1 cellular context compared by ENCODE assay signal in the genomic region with DNA sequence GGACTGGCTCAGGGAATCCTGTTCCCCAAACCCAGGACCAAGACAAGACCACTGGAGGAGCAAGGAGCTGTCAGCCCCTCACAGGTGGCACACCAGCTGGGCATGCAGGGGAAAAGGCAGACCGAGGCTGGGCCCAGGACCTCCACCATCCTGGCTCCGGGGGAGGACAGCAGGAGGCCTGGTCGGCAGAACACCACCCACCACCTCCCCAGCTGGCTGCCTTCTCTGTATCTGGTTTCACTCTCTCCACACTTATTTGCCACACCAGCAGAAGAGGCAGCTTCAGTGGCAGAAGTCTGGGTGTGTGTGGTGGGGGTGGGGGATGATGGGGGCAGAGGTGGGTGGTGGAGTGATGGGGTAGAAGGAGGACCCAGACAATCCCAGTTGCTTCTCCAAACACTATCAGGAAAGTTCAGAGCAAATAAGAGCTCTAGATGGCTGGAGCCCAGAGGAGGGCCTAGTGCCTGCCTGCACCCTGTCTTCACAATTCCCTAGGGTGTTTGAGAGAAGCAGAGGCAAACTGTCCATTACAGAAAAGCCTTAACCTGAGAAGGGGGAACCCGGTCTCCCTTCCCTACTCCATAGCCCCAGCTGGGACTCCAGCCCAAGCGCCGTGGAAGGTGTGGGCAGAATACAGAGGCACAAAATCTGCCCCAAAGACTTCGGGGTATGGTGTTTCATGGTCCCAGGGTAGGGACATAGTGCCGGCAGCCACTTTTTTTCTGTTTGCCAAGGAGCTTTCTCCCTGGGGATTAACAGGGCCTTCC.
A peak's percentile ranks its signal among the peaks of the same experiment; 100 is the strongest.
TF ChIP-seq lines count a peak whose summit lies in the region.

No MANE protein-coding gene starts in this region.

TF ChIP-seq in SK-N-SH, 30 proteins besides CTCF, POLR2A, EP300 and RAD21 (continued from another document):
- TF ChIP-seq, protein P1, sequence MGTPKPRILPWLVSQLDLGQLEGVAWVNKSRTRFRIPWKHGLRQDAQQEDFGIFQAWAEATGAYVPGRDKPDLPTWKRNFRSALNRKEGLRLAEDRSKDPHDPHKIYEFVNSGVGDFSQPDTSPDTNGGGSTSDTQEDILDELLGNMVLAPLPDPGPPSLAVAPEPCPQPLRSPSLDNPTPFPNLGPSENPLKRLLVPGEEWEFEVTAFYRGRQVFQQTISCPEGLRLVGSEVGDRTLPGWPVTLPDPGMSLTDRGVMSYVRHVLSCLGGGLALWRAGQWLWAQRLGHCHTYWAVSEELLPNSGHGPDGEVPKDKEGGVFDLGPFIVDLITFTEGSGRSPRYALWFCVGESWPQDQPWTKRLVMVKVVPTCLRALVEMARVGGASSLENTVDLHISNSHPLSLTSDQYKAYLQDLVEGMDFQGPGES (IDR thresholded peaks at IDR 0.05; ENCODE audit: low read depth, low read length): no peak
- TF ChIP-seq FOXM1 (IDR thresholded peaks at IDR 0.05; ENCODE audit: low read depth): no peak
- TF ChIP-seq EZH2phosphoT487 (IDR thresholded peaks at IDR 0.05; ENCODE audit: borderline replicate concordance, low read depth): no peak
- peak; percentile 48; the same call in 1 of the 2 replicates for TF ChIP-seq RCOR1 (IDR thresholded peaks at IDR 0.05; ENCODE audit: low read length)
- TF ChIP-seq GABPA (IDR thresholded peaks at IDR 0.05; ENCODE audit: low read depth): no peak
- TF ChIP-seq FOXJ3 (CRISPR knock-in tag; IDR thresholded peaks at IDR 0.05): no peak
- no peak for TF ChIP-seq MEF2A (IDR thresholded peaks at IDR 0.05; ENCODE audit: borderline replicate concordance, low read depth)
- no peak for TF ChIP-seq JUND (IDR thresholded peaks at IDR 0.05)
- no peak for TF ChIP-seq GATA2 (CRISPR knock-in tag; IDR thresholded peaks at IDR 0.05)
- no peak for TF ChIP-seq RFX5 (IDR thresholded peaks at IDR 0.05; ENCODE audit: low read length)
- no peak for TF ChIP-seq NRF1 (IDR thresholded peaks at IDR 0.05; ENCODE audit: low read depth, low read length)
- TF ChIP-seq FOSL2 (IDR thresholded peaks at IDR 0.05; ENCODE audit: borderline replicate concordance, low read depth): no peak
- TF ChIP-seq TAF1 (IDR thresholded peaks at IDR 0.05; ENCODE audit: borderline replicate concordance, low read depth, low read length): no peak
- TF ChIP-seq, protein P2, sequence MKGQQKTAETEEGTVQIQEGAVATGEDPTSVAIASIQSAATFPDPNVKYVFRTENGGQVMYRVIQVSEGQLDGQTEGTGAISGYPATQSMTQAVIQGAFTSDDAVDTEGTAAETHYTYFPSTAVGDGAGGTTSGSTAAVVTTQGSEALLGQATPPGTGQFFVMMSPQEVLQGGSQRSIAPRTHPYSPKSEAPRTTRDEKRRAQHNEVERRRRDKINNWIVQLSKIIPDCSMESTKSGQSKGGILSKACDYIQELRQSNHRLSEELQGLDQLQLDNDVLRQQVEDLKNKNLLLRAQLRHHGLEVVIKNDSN (IDR thresholded peaks at IDR 0.05; ENCODE audit: borderline replicate concordance, low read depth): no peak
- TF ChIP-seq, protein P3, sequence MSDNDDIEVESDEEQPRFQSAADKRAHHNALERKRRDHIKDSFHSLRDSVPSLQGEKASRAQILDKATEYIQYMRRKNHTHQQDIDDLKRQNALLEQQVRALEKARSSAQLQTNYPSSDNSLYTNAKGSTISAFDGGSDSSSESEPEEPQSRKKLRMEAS (IDR thresholded peaks at IDR 0.05; ENCODE audit: low read depth): no peak
- TF ChIP-seq, protein P4, sequence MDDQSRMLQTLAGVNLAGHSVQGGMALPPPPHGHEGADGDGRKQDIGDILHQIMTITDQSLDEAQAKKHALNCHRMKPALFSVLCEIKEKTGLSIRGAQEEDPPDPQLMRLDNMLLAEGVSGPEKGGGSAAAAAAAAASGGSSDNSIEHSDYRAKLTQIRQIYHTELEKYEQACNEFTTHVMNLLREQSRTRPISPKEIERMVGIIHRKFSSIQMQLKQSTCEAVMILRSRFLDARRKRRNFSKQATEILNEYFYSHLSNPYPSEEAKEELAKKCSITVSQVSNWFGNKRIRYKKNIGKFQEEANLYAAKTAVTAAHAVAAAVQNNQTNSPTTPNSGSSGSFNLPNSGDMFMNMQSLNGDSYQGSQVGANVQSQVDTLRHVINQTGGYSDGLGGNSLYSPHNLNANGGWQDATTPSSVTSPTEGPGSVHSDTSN (IDR thresholded peaks at IDR 0.05): no peak
- TF ChIP-seq CHD2 (IDR thresholded peaks at IDR 0.05; ENCODE audit: low read length, partially characterized antibody): peak; percentile 6
- no peak for TF ChIP-seq ELF1 (IDR thresholded peaks at IDR 0.05)
- no peak for TF ChIP-seq TEAD4 (IDR thresholded peaks at IDR 0.05; ENCODE audit: borderline replicate concordance, insufficient read depth)
- TF ChIP-seq RXRA (IDR thresholded peaks at IDR 0.05; ENCODE audit: borderline replicate concordance, low read depth): no peak
- TF ChIP-seq YY1 (IDR thresholded peaks at IDR 0.05; ENCODE audit: low read depth): no peak
- TF ChIP-seq TCF12 (IDR thresholded peaks at IDR 0.05): peak; percentile 46
- no peak for TF ChIP-seq POLR2AphosphoS5 (IDR thresholded peaks at IDR 0.05; ENCODE audit: low read depth, low read length)
